31 cellular contexts compared by ENCODE assay signal in genomic region chr3:44642337-44642736, GRCh38.
"Had no signal": no experiment of that assay in that cellular context is flagged by ENCODE, and none has a peak within 500 bp of the region (broad histone marks: within the 10 kb centered on the region; RNA-seq: fewer than 3 reads in every experiment).

No MANE protein-coding gene starts in this region.

- H3K4me1 Mint-ChIP-seq: activated CD4-positive, alpha-beta T cell treated with anti-CD3 and anti-CD28 coated beads, Interleukin-2, amount 10 ng/mL, durations not matched to agents 24 days and 14 days; activated naive CD8-positive, alpha-beta T cell treated with anti-CD3 and anti-CD28 coated beads for 36 hours; stimulated activated memory B cell treated with anti-CD40 and anti-IgM and Interleukin-4, amounts not matched to agents 10 μg/mL and 1 μg/mL and 100 μg/mL, for 72 hours; stimulated activated naive CD8-positive, alpha-beta T cell treated with anti-CD3 and anti-CD28 coated beads, Interleukin-15, amount 100 ng/mL, for 72 hours; T-helper 17 cell had no signal

- ATAC-seq: effector memory CD8-positive, alpha-beta T cell; esophagus mucosa; foreskin keratinocyte; heart left ventricle; lower lobe of right lung; sciatic nerve; stimulated activated memory B cell treated with anti-CD40 and anti-IgM and Interleukin-4, amounts not matched to agents 10 μg/mL and 1 μg/mL and 100 μg/mL, for 72 hours; stimulated activated naive CD8-positive, alpha-beta T cell treated with anti-CD3 and anti-CD28 coated beads, Interleukin-15, amount 100 ng/mL, for 72 hours; T-helper 17 cell had no signal

- DNase-seq: activated CD4-positive, alpha-beta memory T cell treated with anti-CD3 and anti-CD28 coated beads for 36 hours; activated CD4-positive, alpha-beta T cell treated with anti-CD3 and anti-CD28 coated beads, Interleukin-2, amount 10 ng/mL, durations not matched to agents 24 days and 14 days; activated CD4-positive, CD25-positive, alpha-beta regulatory T cell treated with anti-CD3 and anti-CD28 coated beads, Interleukin-2, amount 50 U/mL, for 72 hours; activated CD8-positive, alpha-beta memory T cell treated with anti-CD3 and anti-CD28 coated beads, Interleukin-2, amount 50 U/mL, for 4 hours; activated effector memory CD4-positive, alpha-beta T cell treated with anti-CD3 and anti-CD28 coated beads, Interleukin-2, amount 50 U/mL, for 16 hours; activated naive CD4-positive, alpha-beta T cell treated with anti-CD3 and anti-CD28 coated beads for 36 hours; activated naive CD8-positive, alpha-beta T cell treated with anti-CD3 and anti-CD28 coated beads for 36 hours; activated T-cell treated with anti-CD3 and anti-CD28 coated beads, Interleukin-2, amount 50 U/mL, for 1 hour; brain microvascular endothelial cell; caudate nucleus; cortex of kidney; effector memory CD8-positive, alpha-beta T cell; foreskin keratinocyte; heart left ventricle; lower lobe of right lung; naive B cell; ovary; stimulated activated CD4-positive, alpha-beta T cell treated with anti-CD3 and anti-CD28 coated beads, Interleukin-1b, Interleukin-23, amount 100 ng/mL, for 48 hours; stimulated activated CD4-positive, alpha-beta T cell treated with anti-CD3 and anti-CD28 coated beads, Interleukin-4, amount 100 ng/mL, for 4 hours; stimulated activated CD8-positive, alpha-beta memory T cell treated with anti-CD3 and anti-CD28 coated beads, Interleukin-4, amount 100 ng/mL, for 48 hours; stimulated activated naive CD8-positive, alpha-beta T cell treated with anti-CD3 and anti-CD28 coated beads, Interleukin-15, amount 100 ng/mL, for 72 hours; substantia nigra; T-helper 17 cell had no signal

- H3K27ac ChIP-seq: ascending aorta, brain microvascular endothelial cell, foreskin keratinocyte, heart left ventricle, lower lobe of right lung, ovary, skin epidermis, tibial nerve had no signal

- H3K4me3 Mint-ChIP-seq: activated CD4-positive, alpha-beta memory T cell treated with anti-CD3 and anti-CD28 coated beads for 36 hours; activated CD4-positive, alpha-beta T cell treated with anti-CD3 and anti-CD28 coated beads, Interleukin-2, amount 10 ng/mL, durations not matched to agents 24 days and 14 days; activated naive CD4-positive, alpha-beta T cell treated with anti-CD3 and anti-CD28 coated beads for 36 hours; activated naive CD8-positive, alpha-beta T cell treated with anti-CD3 and anti-CD28 coated beads for 36 hours; activated T-helper 1 cell treated with anti-CD3 and anti-CD28 coated beads, Interleukin-12 subunit alpha, Interleukin-12 subunit beta, Interleukin-2, Interleukin-4 antibody, amounts not matched to agents 30 ng/mL and 10 ng/mL and 1 ng/mL, durations not matched to agents 14 hours and 24 hours and 36 hours; effector memory CD8-positive, alpha-beta T cell; naive B cell; stimulated activated memory B cell treated with anti-CD40 and anti-IgM and Interleukin-4, amounts not matched to agents 10 μg/mL and 1 μg/mL and 100 μg/mL, for 72 hours; stimulated activated naive CD8-positive, alpha-beta T cell treated with anti-CD3 and anti-CD28 coated beads, Interleukin-15, amount 100 ng/mL, for 72 hours; T-helper 17 cell had no signal

- H3K27me3 ChIP-seq: ascending aorta, brain microvascular endothelial cell, foreskin keratinocyte, heart left ventricle, ovary, tibial nerve had no signal

- H3K27ac Mint-ChIP-seq: activated CD4-positive, alpha-beta memory T cell treated with anti-CD3 and anti-CD28 coated beads for 36 hours; activated CD4-positive, alpha-beta T cell treated with anti-CD3 and anti-CD28 coated beads, Interleukin-2, amount 10 ng/mL, durations not matched to agents 24 days and 14 days; activated naive CD4-positive, alpha-beta T cell treated with anti-CD3 and anti-CD28 coated beads for 36 hours; activated naive CD8-positive, alpha-beta T cell treated with anti-CD3 and anti-CD28 coated beads for 36 hours; activated T-helper 1 cell treated with anti-CD3 and anti-CD28 coated beads, Interleukin-12 subunit alpha, Interleukin-12 subunit beta, Interleukin-2, Interleukin-4 antibody, amounts not matched to agents 30 ng/mL and 10 ng/mL and 1 ng/mL, durations not matched to agents 14 hours and 24 hours and 36 hours; effector memory CD8-positive, alpha-beta T cell; stimulated activated memory B cell treated with anti-CD40 and anti-IgM and Interleukin-4, amounts not matched to agents 10 μg/mL and 1 μg/mL and 100 μg/mL, for 72 hours; T-helper 17 cell had no signal

- H3K27me3 Mint-ChIP-seq: activated CD4-positive, alpha-beta memory T cell treated with anti-CD3 and anti-CD28 coated beads for 36 hours; activated CD4-positive, alpha-beta T cell treated with anti-CD3 and anti-CD28 coated beads, Interleukin-2, amount 10 ng/mL, durations not matched to agents 24 days and 14 days; activated naive CD8-positive, alpha-beta T cell treated with anti-CD3 and anti-CD28 coated beads for 36 hours; effector memory CD8-positive, alpha-beta T cell; naive B cell; progenitor cell of endocrine pancreas; stimulated activated memory B cell treated with anti-CD40 and anti-IgM and Interleukin-4, amounts not matched to agents 10 μg/mL and 1 μg/mL and 100 μg/mL, for 72 hours; stimulated activated naive CD8-positive, alpha-beta T cell treated with anti-CD3 and anti-CD28 coated beads, Interleukin-15, amount 100 ng/mL, for 72 hours; T-helper 17 cell had no signal

- H3K4me1 ChIP-seq: ascending aorta, foreskin keratinocyte, heart left ventricle, lower lobe of right lung, tibial nerve had no signal

- H3K4me3 ChIP-seq: ascending aorta, heart left ventricle, lower lobe of right lung, ovary, skin epidermis, tibial nerve had no signal
